In the genomic region with DNA sequence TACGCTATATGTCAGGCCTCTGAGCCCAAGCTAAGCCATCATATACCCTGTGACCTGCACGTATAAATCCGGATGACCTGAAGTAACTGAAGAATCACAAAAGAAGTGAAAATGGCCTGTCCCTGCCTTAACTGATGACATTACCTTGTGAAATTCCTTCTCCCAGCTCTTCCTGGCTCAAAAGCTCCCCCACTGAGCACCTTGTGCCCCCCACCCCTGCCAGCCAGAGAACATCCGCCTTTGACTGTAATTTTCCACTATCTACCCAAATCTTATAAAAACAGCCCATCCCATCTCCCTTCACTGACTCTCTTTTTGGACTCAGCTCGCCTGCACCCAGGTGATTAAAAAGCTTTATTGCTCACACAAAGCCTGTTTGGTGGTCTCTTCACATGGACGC, we compare ENCODE assay signal across 7 cellular contexts. TPM values are rescaled to one million over a fixed set of nuclear protein-coding genes. Genes with fewer than 3 reads are reported as not detected.
DNase-seq lines count a peak whose midpoint lies in the region; ATAC-seq and TF ChIP-seq lines count a peak whose summit lies in the region.
"Not testable (repeated sequence)": the region's sequence is repeated elsewhere in the genome, so short reads cannot be mapped to it uniquely, and the experiment has no call there.

No MANE protein-coding gene starts in this region.

- H2AFZ ChIP-seq in SK-N-SH (ENCODE audit: low read depth); fibroblast of lung (ENCODE audit: low read length): not testable (repeated sequence)

- not testable (repeated sequence) for H4K20me1 ChIP-seq in SK-N-SH (ENCODE audit: insufficient read depth); fibroblast of lung (ENCODE audit: control insufficient read depth, extremely low read depth, insufficient read depth, low read length)

- intact Hi-C loops in psoas muscle (cut with DNase I) = not testable (repeated sequence)

- peaks cover 37% of the 10 kb centered on the region for H3F3A ChIP-seq in SK-N-SH (replicated peaks; ENCODE audit: insufficient read depth)

- H3K36me3 Mint-ChIP-seq in chondrocyte (ENCODE audit: low read depth); mesothelial cell of epicardium: not testable (repeated sequence)

- H3K4me3 ChIP-seq in HEK293 (ENCODE audit: low read depth, low read length); SK-N-SH (ENCODE audit: low read depth in 2 of 2, low read length in 1 of 2); fibroblast of lung (replicated peaks in 1 of 4; ENCODE audit: control extremely low read depth in 1 of 4, insufficient read depth in 1 of 4, low read depth in 3 of 4, low read length in 4 of 4); psoas muscle: not testable (repeated sequence)

- TF ChIP-seq EP300 in SK-N-SH (IDR thresholded peaks at IDR 0.05; ENCODE audit: borderline replicate concordance in 1 of 2, low read depth in 1 of 2, low read length in 1 of 2) = not testable (repeated sequence)

- H3K9me3 ChIP-seq in HEK293 (ENCODE audit: control insufficient read depth, insufficient read depth, low read depth, low read length); SK-N-SH; fibroblast of lung (ENCODE audit: control insufficient read depth, insufficient read depth, low read depth, low read length); psoas muscle: not testable (repeated sequence)

- ATAC-seq in psoas muscle = not testable (repeated sequence)

- H3K79me2 ChIP-seq in SK-N-SH (ENCODE audit: insufficient read depth); fibroblast of lung (ENCODE audit: control insufficient read depth, insufficient read depth, low read length): not testable (repeated sequence)

- CTCF ChIA-PET in HEK293 (lab: Yijun Ruan, JAX) (interaction anchor here (0.5 to 0.6 kb wide), 2 partner anchors 68 to 490 kb away, joined by 3 read pairs; no protein-coding TSS in a partner anchor), SK-N-SH (lab: Yijun Ruan, JAX) (interaction anchor here (1.2 to 2.4 kb wide), 4 partner anchors 8 to 105 kb away, joined by 3 to 12 read pairs (median 4); no protein-coding TSS in a partner anchor)

- peak overlapping the region; percentile 69 for H3K4me2 ChIP-seq in SK-N-SH
- not testable (repeated sequence) for H3K4me2 ChIP-seq in fibroblast of lung (ENCODE audit: extremely low read depth, insufficient read depth, low read length)

- peak overlapping the region; percentile 86 for H3K27ac Mint-ChIP-seq in chondrocyte (ENCODE audit: unreplicated experiment)
- peak overlapping the region; percentile 68 for H3K27ac Mint-ChIP-seq in mesothelial cell of epicardium

- not testable (repeated sequence) for H3K4me1 ChIP-seq in HEK293 (ENCODE audit: control insufficient read depth, insufficient read depth, low read length)
- peaks cover 35 to 42% of the 10 kb centered on the region in 2 experiments for H3K4me1 ChIP-seq in SK-N-SH (ENCODE audit: control insufficient read depth in 1 of 2, insufficient read depth in 2 of 2, low read depth in 1 of 2, low read length in 1 of 2)
- H3K4me1 ChIP-seq in fibroblast of lung (ENCODE audit: control insufficient read depth, extremely low read depth, insufficient read depth, low read length) = peaks cover 19% of the 10 kb centered on the region
- peaks cover 18% of the 10 kb centered on the region for H3K4me1 ChIP-seq in psoas muscle

- not testable (repeated sequence) for H3K9me3 Mint-ChIP-seq in chondrocyte (ENCODE audit: low read depth); mesothelial cell of epicardium

- H3K27ac ChIP-seq in HEK293 (ENCODE audit: extremely low read depth, low read depth, low read length) = not testable (repeated sequence)
- H3K27ac ChIP-seq in SK-N-SH (ENCODE audit: low read depth in 2 of 2, low read length in 1 of 2) = peak overlapping the region; percentile 97 to 99
- peak overlapping the region; percentile 80 for H3K27ac ChIP-seq in fibroblast of lung (ENCODE audit: insufficient read depth, low read length)
- H3K27ac ChIP-seq in psoas muscle = peak overlapping the region; percentile 65
- H3K27ac ChIP-seq in temporal lobe (ENCODE audit: low read depth, low read length) = peak overlapping the region; percentile 52

- TF ChIP-seq RAD21 in SK-N-SH (IDR thresholded peaks at IDR 0.05; ENCODE audit: low read length) = not testable (repeated sequence)

- not testable (repeated sequence) for H3K9me2 ChIP-seq in SK-N-SH

- peaks cover 63% of the 10 kb centered on the region for H3K4me1 Mint-ChIP-seq in chondrocyte (ENCODE audit: low read depth)
- peaks cover 35% of the 10 kb centered on the region for H3K4me1 Mint-ChIP-seq in mesothelial cell of epicardium

- not testable (repeated sequence) for DNase-seq in SK-N-SH; chondrocyte (ENCODE audit: low spot score); fibroblast of lung (ENCODE audit: low read depth in 2 of 2); mesothelial cell of epicardium (ENCODE audit: low spot score in 2 of 2, unreplicated experiment in 2 of 2); psoas muscle

- not testable (repeated sequence) for H3K27me3 ChIP-seq in SK-N-SH (ENCODE audit: insufficient read depth); fibroblast of lung (ENCODE audit: control insufficient read depth, insufficient read depth, low read length); psoas muscle (ENCODE audit: insufficient read depth in 3 of 3, low read length in 2 of 3)

- not testable (repeated sequence) for H3K36me3 ChIP-seq in HEK293 (ENCODE audit: control insufficient read depth in 2 of 2, insufficient read depth in 1 of 2, low read length in 2 of 2); SK-N-SH (replicated peaks in 1 of 2; ENCODE audit: control insufficient read depth in 1 of 2, insufficient read depth in 2 of 2, low read length in 1 of 2); fibroblast of lung (ENCODE audit: control insufficient read depth, insufficient read depth, low read length); psoas muscle (ENCODE audit: insufficient read depth in 1 of 2, low read depth in 1 of 2)

- H3K27me3 Mint-ChIP-seq in chondrocyte (ENCODE audit: low read depth); mesothelial cell of epicardium (ENCODE audit: low read depth): not testable (repeated sequence)

- POLR2A ChIA-PET in HEK293 (lab: Yijun Ruan, JAX) = not testable (repeated sequence)
- POLR2A ChIA-PET in SK-N-SH (lab: Yijun Ruan, JAX) = interaction anchor here (0.9 to 1.0 kb wide), 4 partner anchors 19 to 90 kb away, joined by 3 to 4 read pairs (median 3); no protein-coding TSS in a partner anchor

- not testable (repeated sequence) for TF ChIP-seq CTCF in HEK293 (tag by site-specific recombination; IDR thresholded peaks at IDR 0.05); SK-N-SH (IDR thresholded peaks at IDR 0.05); chondrocyte (IDR thresholded peaks at IDR 0.05); fibroblast of lung (conservative IDR thresholded peaks at IDR 0.05 in 1 of 2, IDR thresholded peaks at IDR 0.05 in 1 of 2; ENCODE audit: low read depth in 1 of 2, low read length in 2 of 2); mesothelial cell of epicardium (IDR thresholded peaks at IDR 0.05; ENCODE audit: unreplicated experiment); psoas muscle (IDR thresholded peaks at IDR 0.05)

- H3K4me3 Mint-ChIP-seq in chondrocyte (ENCODE audit: unreplicated experiment); mesothelial cell of epicardium: not testable (repeated sequence)

- WGBS in SK-N-SH (ENCODE audit: low lambda C conversion rate) = 81% methylated on average over 6 of the region's 6 CpGs
- 92 to 94% (median 93%) methylated on average over 6 of the region's 6 CpGs for WGBS in psoas muscle, 3 donors

- H3K9ac ChIP-seq in SK-N-SH = peak overlapping the region; percentile 75
- not testable (repeated sequence) for H3K9ac ChIP-seq in fibroblast of lung (ENCODE audit: insufficient read depth, low read length)

RNA-seq across cellular contexts. Expression of a gene that starts 17.1 kb away (rescaled TPM):
- polyA plus RNA-seq in SK-N-SH (2012; rRNA removed) (0.99 and 1.2 TPM in 2 replicates), fibroblast of lung (5.4 and 12.1 TPM in 2 replicates), psoas muscle (1 to 10 TPM; 1.2 to 1.4 (median 1.3) TPM)
- polyA plus RNA-seq in SK-N-SH (2012; cell fraction: cytosol; rRNA removed) = 1.7 and 1.8 TPM in 2 replicates
- 0.48 and 1.1 TPM in 2 replicates for polyA plus RNA-seq in SK-N-SH (2012; cell fraction: nucleus; rRNA removed)
- total RNA-seq in chondrocyte (3.0 to 3.8 TPM (median 3.3 TPM) in 3 replicates), fibroblast of lung (11.6 and 21.6 TPM in 2 replicates), mesothelial cell of epicardium (2.3 to 3.6 TPM (median 2.9 TPM) in 3 replicates), psoas muscle (1 to 10 TPM; 1.2 to 4.2 (median 1.6) TPM), temporal lobe (2.7 TPM)
- polyA plus RNA-seq in fibroblast of lung (2012) = 4.4 and 11.1 TPM in 2 replicates
- 0.93 and 1.6 TPM in 2 replicates for polyA minus RNA-seq in fibroblast of lung (ENCODE audit: low replicate concordance)

RNA-seq across cellular contexts. Expression of a gene that starts 33.1 kb away (rescaled TPM):
- polyA plus RNA-seq in SK-N-SH (2012; rRNA removed) (43.2 and 63.2 TPM in 2 replicates), fibroblast of lung (80.6 and 105 TPM in 2 replicates), psoas muscle (10 to 100 TPM in 1 of 3 donors, 1 to 10 TPM in 2; 7.6 to 10.3 (median 8.2) TPM)
- polyA plus RNA-seq in SK-N-SH (2012; cell fraction: cytosol; rRNA removed) = 60.7 and 61.2 TPM in 2 replicates
- polyA plus RNA-seq in SK-N-SH (2012; cell fraction: nucleus; rRNA removed) = 15.3 and 45.5 TPM in 2 replicates
- total RNA-seq in chondrocyte (35.8 to 52.5 TPM (median 44.1 TPM) in 3 replicates), fibroblast of lung (47.8 and 72.3 TPM in 2 replicates), mesothelial cell of epicardium (24.2 to 27.3 TPM (median 24.8 TPM) in 3 replicates), psoas muscle (10 to 100 TPM in 3 of 4 donors, 1 to 10 TPM in 1; 7.7 to 14.2 (median 12.3) TPM), temporal lobe (25.3 TPM)
- 55.8 and 67.1 TPM in 2 replicates for polyA plus RNA-seq in fibroblast of lung (2012)
- 16.8 and 23.1 TPM in 2 replicates for polyA minus RNA-seq in fibroblast of lung (ENCODE audit: low replicate concordance)

RNA-seq across cellular contexts. Expression of a gene that starts 43.1 kb away (rescaled TPM):
- polyA plus RNA-seq in SK-N-SH (2012; rRNA removed) (3.2 and 4.0 TPM in 2 replicates), fibroblast of lung (30.5 and 62.9 TPM in 2 replicates), psoas muscle (1 to 10 TPM; 2.0 to 4.6 (median 2.6) TPM)
- polyA plus RNA-seq in SK-N-SH (2012; cell fraction: cytosol; rRNA removed) = 5.0 and 5.2 TPM in 2 replicates
- 0.95 and 1.5 TPM in 2 replicates for polyA plus RNA-seq in SK-N-SH (2012; cell fraction: nucleus; rRNA removed)
- total RNA-seq in chondrocyte (6.0 to 7.4 TPM (median 6.9 TPM) in 3 replicates), fibroblast of lung (23.6 and 33.5 TPM in 2 replicates), mesothelial cell of epicardium (14.3 to 17.8 TPM (median 14.9 TPM) in 3 replicates), psoas muscle (1 to 10 TPM; 2.7 to 7.1 (median 5.5) TPM), temporal lobe (4.4 TPM)
- 21.6 and 39.1 TPM in 2 replicates for polyA plus RNA-seq in fibroblast of lung (2012)
- 2.1 and 3.5 TPM in 2 replicates for polyA minus RNA-seq in fibroblast of lung (ENCODE audit: low replicate concordance)
